In the genomic region with DNA sequence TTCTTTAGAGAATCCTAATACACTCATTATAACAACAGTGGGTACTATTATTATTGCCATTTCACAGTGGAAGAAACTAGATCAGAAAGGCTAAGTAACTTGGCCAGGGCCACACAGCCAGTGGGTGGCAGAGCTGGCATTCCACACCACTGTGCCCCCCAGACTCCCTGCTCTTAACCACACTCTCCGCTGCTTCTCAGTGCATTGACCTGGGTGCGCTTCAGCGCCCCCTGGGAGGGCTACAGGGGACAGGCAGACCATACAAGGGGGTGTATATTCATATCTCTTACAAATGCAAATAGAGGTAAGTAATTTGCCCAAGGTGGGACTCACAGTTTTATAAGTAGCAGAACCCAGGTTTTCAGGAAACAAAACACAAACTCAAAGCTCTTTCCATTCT, we compare ENCODE assay signal across 10 cellular contexts.
DNase-seq lines count a peak whose midpoint lies in the region; ATAC-seq and TF ChIP-seq lines count a peak whose summit lies in the region.
"Had no signal": no experiment of that assay in that cellular context is flagged by ENCODE, and none has a peak within 500 bp of the region (broad histone marks: within the 10 kb centered on the region; RNA-seq: fewer than 3 reads in every experiment).

No MANE protein-coding gene starts in this region.

- no TSS peak for BruUV-seq in OCI-LY7 (replicated peaks; lab: Mats Ljungman, UMichigan)

- H4K20me1 ChIP-seq in OCI-LY7 (ENCODE audit: insufficient read depth, low read length), result no peaks in the 10 kb centered on the region

- peak; percentile 51 for ATAC-seq in upper lobe of right lung

- H3K4me2 ChIP-seq in OCI-LY7 (ENCODE audit: low read length), result no peak overlapping the region

- H3K27ac ChIP-seq in OCI-LY7 (ENCODE audit: low read depth, low read length, poor library complexity, severe bottlenecking) (no peak overlapping the region), upper lobe of right lung (no peak overlapping the region), tibial artery (no peak overlapping the region)
- H3K27ac ChIP-seq: skin epidermis had no signal

- intact Hi-C loops in OCI-LY7 (cut with micrococcal nuclease; ENCODE audit: unreplicated experiment) (no loop called here), upper lobe of right lung (cut with DNase I) (no loop called here), tibial artery (cut with DNase I; ENCODE audit: low total_unique reads) (no loop called here)

- no peak overlapping the region for H2AFZ ChIP-seq in OCI-LY7 (ENCODE audit: low read length)

- no peaks in the 10 kb centered on the region for H3K9me2 ChIP-seq in OCI-LY7 (ENCODE audit: insufficient read depth, low read length)

- no peak overlapping the region for H3K4me3 ChIP-seq in OCI-LY7 (ENCODE audit: low read depth, low read length, poor library complexity, severe bottlenecking)
- no peak overlapping the region for H3K4me3 ChIP-seq in upper lobe of right lung
- no peak overlapping the region for H3K4me3 ChIP-seq in tibial artery
- H3K4me3 ChIP-seq: skin epidermis had no signal

- H3K36me3 ChIP-seq in OCI-LY7 (ENCODE audit: insufficient read depth, low read length) (no peaks in the 10 kb centered on the region), upper lobe of right lung (no peaks in the 10 kb centered on the region), tibial artery (peaks cover 0 to 8% (median 0%) of the 10 kb centered on the region in 3 donors)

- no peak overlapping the region for H3K4me3 Mint-ChIP-seq in endothelial cell (ENCODE audit: unreplicated experiment)
- H3K4me3 Mint-ChIP-seq: activated naive CD8-positive, alpha-beta T cell had no signal

- peaks cover 2% of the 10 kb centered on the region for H3K27me3 Mint-ChIP-seq in endothelial cell (ENCODE audit: unreplicated experiment)
- H3K27me3 Mint-ChIP-seq: activated naive CD8-positive, alpha-beta T cell had no signal

- TF ChIP-seq CTCF in OCI-LY7 (conservative IDR thresholded peaks at IDR 0.05; ENCODE audit: low read length) (peak; percentile 69), endothelial cell (IDR thresholded peaks at IDR 0.05; ENCODE audit: unreplicated experiment) (no peak), upper lobe of right lung (IDR thresholded peaks at IDR 0.05) (peak; percentile 23), tibial artery (IDR thresholded peaks at IDR 0.05) (no peak)

- no peaks in the 10 kb centered on the region for H3K9me3 ChIP-seq in OCI-LY7 (ENCODE audit: low read length)
- no peaks in the 10 kb centered on the region for H3K9me3 ChIP-seq in upper lobe of right lung
- H3K9me3 ChIP-seq in tibial artery, result no peaks in the 10 kb centered on the region

- no peaks in the 10 kb centered on the region for H3K79me2 ChIP-seq in OCI-LY7 (ENCODE audit: insufficient read depth, low read depth, low read length)

- H3K36me3 Mint-ChIP-seq in endothelial cell (ENCODE audit: low read depth, unreplicated experiment), result peaks cover 17% of the 10 kb centered on the region

- POLR2A ChIA-PET in OCI-LY7 (lab: Charles Lee), result no interaction called here

- no peaks in the 10 kb centered on the region for H3K27me3 ChIP-seq in upper lobe of right lung
- H3K27me3 ChIP-seq in tibial artery, result no peaks in the 10 kb centered on the region

- peaks cover 18% of the 10 kb centered on the region for H3K4me1 Mint-ChIP-seq in endothelial cell (ENCODE audit: unreplicated experiment)

- H3K27ac Mint-ChIP-seq in endothelial cell (ENCODE audit: unreplicated experiment), result no peak overlapping the region
- H3K27ac Mint-ChIP-seq: activated naive CD8-positive, alpha-beta T cell had no signal

- no peaks in the 10 kb centered on the region for H3K9me3 Mint-ChIP-seq in endothelial cell (ENCODE audit: unreplicated experiment)

- no peaks in the 10 kb centered on the region for H3K4me1 ChIP-seq in OCI-LY7 (ENCODE audit: insufficient read depth, low read length, poor library complexity, severe bottlenecking)
- no peaks in the 10 kb centered on the region for H3K4me1 ChIP-seq in upper lobe of right lung
- H3K4me1 ChIP-seq in tibial artery, result no peaks in the 10 kb centered on the region

- peak; percentile 8 for DNase-seq in stimulated activated CD4-positive, alpha-beta T cell treated with anti-CD3 and anti-CD28 coated beads, Interleukin-4, amount 100 ng/mL, for 1 hour
- DNase-seq in stimulated activated CD4-positive, alpha-beta T cell treated with anti-CD3 and anti-CD28 coated beads, Interleukin-2, amount 100 ng/mL, for 48 hours, result no peak
- DNase-seq in OCI-LY7 (ENCODE audit: low spot score) (peak; percentile 9), endothelial cell (ENCODE audit: low spot score) (peak; percentile 51), upper lobe of right lung (no peak), tibial artery (no peak), ecto neural progenitor cell (ENCODE audit: low spot score) (no peak), SHP77 treated with DMSO at 0.1 percent for 48 hours (lab: John Stamatoyannopoulos, UW) (no peak)

- CTCF ChIA-PET in OCI-LY7 (lab: Charles Lee; ENCODE audit: unreplicated experiment), result no interaction called here

Comparison
In these comparisons a context has a peak if more than half of its experiments do, and no peak if none do; other contexts are left out.
1. DNase-seq: peak in stimulated activated CD4-positive, alpha-beta T cell treated with anti-CD3 and anti-CD28 coated beads, Interleukin-4, amount 100 ng/mL, for 1 hour (single experiment), OCI-LY7 (single experiment) and endothelial cell (single experiment); none in stimulated activated CD4-positive, alpha-beta T cell treated with anti-CD3 and anti-CD28 coated beads, Interleukin-2, amount 100 ng/mL, for 48 hours (0 of 2), upper lobe of right lung (single experiment), tibial artery (0 of 2), ecto neural progenitor cell (single experiment) and SHP77 treated with DMSO at 0.1 percent for 48 hours (single experiment).
2. CTCF ChIP-seq: peak in OCI-LY7 (single experiment) and upper lobe of right lung (single experiment); none in endothelial cell (single experiment) and tibial artery (0 of 2).